In the genomic region with DNA sequence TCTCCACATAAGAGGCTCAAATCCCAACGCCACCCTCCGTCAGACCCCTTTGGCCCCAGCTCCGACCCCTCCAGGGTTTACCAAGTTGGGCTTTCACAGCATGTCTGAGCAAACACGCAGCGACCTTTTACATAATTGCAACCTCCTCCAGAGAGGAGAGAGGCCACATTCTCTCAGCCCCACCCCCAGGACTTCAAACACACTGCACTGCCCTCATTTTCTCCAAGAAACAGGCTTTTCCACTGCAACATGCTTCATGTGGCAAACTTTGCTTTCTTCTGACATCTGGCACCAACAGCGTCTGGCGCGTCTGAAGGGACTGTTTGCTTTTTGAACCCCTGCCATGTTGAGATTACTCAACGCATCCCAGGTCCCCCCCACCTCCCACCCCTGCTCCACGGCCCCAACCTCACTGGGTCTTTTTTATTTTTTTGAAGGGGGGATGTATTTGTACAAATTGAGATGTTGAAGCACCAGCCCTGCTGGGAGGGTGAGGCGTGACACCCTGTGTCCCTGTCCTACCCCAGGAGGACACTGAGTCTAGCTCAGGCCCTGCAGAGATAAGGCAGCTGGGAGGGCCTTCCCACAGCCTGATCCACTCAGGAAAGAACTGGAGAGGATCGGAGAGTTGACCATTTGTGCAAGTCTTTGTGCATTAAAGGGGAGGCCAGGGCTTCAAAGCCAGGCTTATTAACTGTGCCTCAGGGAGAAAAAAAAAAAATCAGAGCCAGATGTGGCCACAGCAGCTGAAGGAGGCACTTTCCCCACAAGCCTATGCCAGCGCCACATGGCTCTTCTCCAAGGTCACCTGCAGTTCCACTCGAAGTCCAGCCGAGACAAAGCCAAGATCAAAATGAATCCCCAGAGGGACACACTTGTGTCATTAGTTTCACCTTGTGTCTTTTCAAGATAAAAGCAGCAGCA, we compare ENCODE assay signal across 11 cellular contexts. TPM values are rescaled to one million over a fixed set of nuclear protein-coding genes. Genes with fewer than 3 reads are reported as not detected.
DNase-seq lines count a peak whose midpoint lies in the region; ATAC-seq, FAIRE-seq and TF ChIP-seq lines count a peak whose summit lies in the region.
"Had no signal": no experiment of that assay in that cellular context is flagged by ENCODE, and none has a peak within 500 bp of the region (broad histone marks: within the 10 kb centered on the region; RNA-seq: fewer than 3 reads in every experiment).

No MANE protein-coding gene starts in this region.

- DNase-seq in SIG-M5 treated with dmso at 0.1 percent for 504 hours (lab: John Stamatoyannopoulos, UW; ENCODE audit: unreplicated experiment) (peak; percentile 50), SIG-M5 (lab: John Stamatoyannopoulos, UW) (no peak), choroid plexus epithelial cell (ENCODE audit: low read depth) (peak; percentile 84), type B pancreatic cell (ENCODE audit: extremely low spot score, unreplicated experiment) (no peak), GM12892 (ENCODE audit: insufficient read length) (no peak), GM12891 (ENCODE audit: insufficient read length, low spot score) (no peak)

- H3K27me3 ChIP-seq in liver (ENCODE audit: control insufficient read depth in 4 of 4, insufficient read depth in 4 of 4, low read length in 3 of 4): no peaks in the 10 kb centered on the region

- H3K27ac Mint-ChIP-seq in type B pancreatic cell: peak overlapping the region; percentile 91
- H3K27ac Mint-ChIP-seq: B cell; T-helper 1 cell treated with Interleukin-12 subunit alpha and Interleukin-12 subunit beta and Interleukin-4 antibody, amounts not matched to agents 30 μg/mL and 1 μg/mL, for 36 hours had no signal

- H3K27ac ChIP-seq in liver (ENCODE audit: low read depth in 1 of 2, low read length in 2 of 2): peak overlapping the region in 1 of 2 donors; percentile 30
- H3K27ac ChIP-seq: epithelial cell of prostate had no signal

- no peak for TF ChIP-seq RAD21 in liver (IDR thresholded peaks at IDR 0.05)

- H3K4me1 ChIP-seq in liver (ENCODE audit: control insufficient read depth in 4 of 4, insufficient read depth in 4 of 4, low read length in 3 of 4): peaks cover 5 to 15% (median 10%) of the 10 kb centered on the region in 4 donors

- H3K4me3 ChIP-seq in choroid plexus epithelial cell (ENCODE audit: low read depth, low read length) (no peak overlapping the region), liver (ENCODE audit: low read depth in 1 of 3, low read length in 3 of 3) (no peak overlapping the region)

- TF ChIP-seq CTCF in choroid plexus epithelial cell (conservative IDR thresholded peaks at IDR 0.05; ENCODE audit: low read depth, low read length) (peak; percentile 43), liver (IDR thresholded peaks at IDR 0.05; ENCODE audit: low read depth, low read length, missing input control) (peak; percentile 39), type B pancreatic cell (conservative IDR thresholded peaks at IDR 0.05) (peak; percentile 71)

- ATAC-seq in GM19452 (IDR thresholded peaks at IDR 0.05; ENCODE audit: unreplicated experiment): no peak

- peak overlapping the region; percentile 82 for H3K4me3 Mint-ChIP-seq in type B pancreatic cell
- H3K4me3 Mint-ChIP-seq: B cell; T-helper 1 cell treated with Interleukin-12 subunit alpha and Interleukin-12 subunit beta and Interleukin-4 antibody, amounts not matched to agents 30 μg/mL and 1 μg/mL, for 36 hours had no signal

- H3K36me3 ChIP-seq in liver (ENCODE audit: control insufficient read depth in 4 of 4, insufficient read depth in 3 of 4, low read depth in 1 of 4, low read length in 3 of 4): peaks cover 0 to 4% (median 0%) of the 10 kb centered on the region in 4 donors

- peaks cover 53% of the 10 kb centered on the region for H3K4me1 Mint-ChIP-seq in type B pancreatic cell (ENCODE audit: unreplicated experiment)
- H3K4me1 Mint-ChIP-seq: B cell had no signal

- TF ChIP-seq POLR2A in GM12892 (IDR thresholded peaks at IDR 0.05; ENCODE audit: low read depth, low read length): no peak
- no peak for TF ChIP-seq POLR2A in GM12891 (IDR thresholded peaks at IDR 0.05; ENCODE audit: low read depth, low read length)

- H3K9me3 Mint-ChIP-seq in type B pancreatic cell: peaks cover 3% of the 10 kb centered on the region
- H3K9me3 Mint-ChIP-seq: T-helper 1 cell treated with Interleukin-12 subunit alpha and Interleukin-12 subunit beta and Interleukin-4 antibody, amounts not matched to agents 30 μg/mL and 1 μg/mL, for 36 hours had no signal

- no peaks in the 10 kb centered on the region for H3K9me3 ChIP-seq in liver (ENCODE audit: control insufficient read depth in 4 of 4, low read length in 3 of 4)

- H3K27me3 Mint-ChIP-seq in type B pancreatic cell: no peaks in the 10 kb centered on the region
- H3K27me3 Mint-ChIP-seq: B cell had no signal

- H3K36me3 Mint-ChIP-seq in type B pancreatic cell: peaks cover 55% of the 10 kb centered on the region

- no peak for FAIRE-seq in GM12892 (lab: Jason Lieb, UNC)
- no peak for FAIRE-seq in GM12891 (lab: Jason Lieb, UNC)

- 40% methylated on average over 15 of the region's 15 CpGs for WGBS in liver

- no peak overlapping the region for H3K9ac ChIP-seq in liver (ENCODE audit: low read depth in 1 of 2, low read length in 2 of 2)

TF ChIP-seq in liver, 16 proteins besides CTCF, POLR2A, EP300 and RAD21:
- TF ChIP-seq JUND (IDR thresholded peaks at IDR 0.05) (no peak), RXRA (IDR thresholded peaks at IDR 0.05) (peak in 1 of 2 donors; percentile 13), FOXA2 (IDR thresholded peaks at IDR 0.05) (no peak), NR2F2 (IDR thresholded peaks at IDR 0.05) (peak; percentile 62), GABPA (IDR thresholded peaks at IDR 0.05 in 1 of 2, conservative IDR thresholded peaks at IDR 0.05 in 1 of 2) (no peak)
- TF ChIP-seq, protein P1, sequence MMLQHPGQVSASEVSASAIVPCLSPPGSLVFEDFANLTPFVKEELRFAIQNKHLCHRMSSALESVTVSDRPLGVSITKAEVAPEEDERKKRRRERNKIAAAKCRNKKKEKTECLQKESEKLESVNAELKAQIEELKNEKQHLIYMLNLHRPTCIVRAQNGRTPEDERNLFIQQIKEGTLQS (IDR thresholded peaks at IDR 0.05): no peak

TF ChIP-seq in GM12891, 5 proteins besides CTCF, POLR2A, EP300 and RAD21:
- TF ChIP-seq POLR2AphosphoS5 (IDR thresholded peaks at IDR 0.05; ENCODE audit: low read depth, low read length) (no peak), PAX5 (IDR thresholded peaks at IDR 0.05; ENCODE audit: insufficient read depth, low read length, severe bottlenecking) (no peak), SPI1 (IDR thresholded peaks at IDR 0.05; ENCODE audit: low read depth, low read length) (no peak), POU2F2 (IDR thresholded peaks at IDR 0.05; ENCODE audit: low read depth, low read length) (no peak)

RNA-seq across cellular contexts. Expression of gene AXIN2, which starts 29.7 kb away (rescaled TPM):
- total RNA-seq in liver (1 to 10 TPM; 1.0 to 3.5 TPM), type B pancreatic cell (ENCODE audit: low replicate concordance) (29.2 and 115 TPM in 2 replicates)
- 1 to 10 TPM in 1 of 2 donors, under 1 TPM in 1; 0.33 to 1.9 TPM for polyA plus RNA-seq in liver
- 0.34 TPM for polyA plus RNA-seq in GM12892 (2012; ENCODE audit: missing spikeins)
- polyA plus RNA-seq in GM12891 (2012; ENCODE audit: low read depth, missing spikeins): 1.0 TPM

Comparison
In these comparisons a context has a peak if more than half of its experiments do, and no peak if none do; other contexts are left out.
1. DNase-seq: peak in SIG-M5 treated with dmso at 0.1 percent for 504 hours (single experiment) and choroid plexus epithelial cell (single experiment); none in SIG-M5 (single experiment), type B pancreatic cell (single experiment), GM12892 (single experiment) and GM12891 (single experiment).
2. Peak in every context shown above with its lines, with median percentiles within 50 percentile points of each other: CTCF ChIP-seq.